In genomic region chr7:48177271-48177670, GRCh38 we compare ENCODE assay signal across 17 cellular contexts. TPM values are rescaled to one million over a fixed set of nuclear protein-coding genes. Genes with fewer than 3 reads are reported as not detected.
DNase-seq lines count a peak whose midpoint lies in the region; ATAC-seq and TF ChIP-seq lines count a peak whose summit lies in the region.
"Had no signal": no experiment of that assay in that cellular context is flagged by ENCODE, and none has a peak within 500 bp of the region (broad histone marks: within the 10 kb centered on the region; RNA-seq: fewer than 3 reads in every experiment).

No MANE protein-coding gene starts in this region.

- no peak overlapping the region for H3K4ac ChIP-seq in IMR-90 (ENCODE audit: low read depth, low read length)

- dilution Hi-C loops in IMR-90 (cut with HindIII; ENCODE audit: low sequenced_read_pairs, unreplicated experiment): no loop called here

- H3K27me3 ChIP-seq in IMR-90 (ENCODE audit: control insufficient read depth, insufficient read depth, low read length) (no peaks in the 10 kb centered on the region), NT2/D1 (ENCODE audit: insufficient read depth, insufficient read length) (no peaks in the 10 kb centered on the region), neutrophil (no peaks in the 10 kb centered on the region), thyroid gland (no peaks in the 10 kb centered on the region)

- no peak overlapping the region for H2BK15ac ChIP-seq in IMR-90 (ENCODE audit: low read depth, low read length)

- no peak for ATAC-seq in IMR-90 (ENCODE audit: low read depth)
- ATAC-seq in HG03442 (IDR thresholded peaks at IDR 0.05; ENCODE audit: unreplicated experiment): no peak
- ATAC-seq: HCT116 had no signal

- H4K20me1 ChIP-seq in IMR-90 (ENCODE audit: insufficient read depth, low read length): no peaks in the 10 kb centered on the region

- no peaks in the 10 kb centered on the region for H3K79me1 ChIP-seq in IMR-90 (ENCODE audit: low read depth in 1 of 2, low read length in 2 of 2)

- in situ Hi-C loops in IMR-90 (cut with MboI; ENCODE audit: low sequenced_read_pairs): no loop called here

- H3K36me3 ChIP-seq in IMR-90 (ENCODE audit: control insufficient read depth, insufficient read depth, low read length) (no peaks in the 10 kb centered on the region), NT2/D1 (ENCODE audit: insufficient read depth, insufficient read length, low read length) (no peaks in the 10 kb centered on the region), neutrophil (peaks cover 24% of the 10 kb centered on the region), thyroid gland (no peaks in the 10 kb centered on the region)

- no peak overlapping the region for H2AK5ac ChIP-seq in IMR-90 (ENCODE audit: low read depth, low read length)

- peaks cover 4% of the 10 kb centered on the region; the same call in 1 of the 2 replicates for H3K4me1 ChIP-seq in IMR-90 (ENCODE audit: control insufficient read depth, insufficient read depth, low read length)
- peaks cover 4% of the 10 kb centered on the region for H3K4me1 ChIP-seq in NT2/D1 (ENCODE audit: insufficient read depth, insufficient read length)
- H3K4me1 ChIP-seq in neutrophil (ENCODE audit: control insufficient read depth in 1 of 2, insufficient read depth in 1 of 2, low read depth in 1 of 2, low read length in 1 of 2): peaks cover 32 to 36% of the 10 kb centered on the region in 2 experiments
- peaks cover 0 to 3% of the 10 kb centered on the region in 2 donors for H3K4me1 ChIP-seq in thyroid gland

- POLR2A ChIA-PET in IMR-90 (lab: Charles Lee; ENCODE audit: unreplicated experiment): no interaction called here

- H4K8ac ChIP-seq in IMR-90 (ENCODE audit: low read depth in 2 of 2, low read length in 2 of 2): no peak overlapping the region

- H3K27ac ChIP-seq in IMR-90 (ENCODE audit: insufficient read depth, low read length): no peak overlapping the region
- peak overlapping the region; percentile 5 for H3K27ac ChIP-seq in neutrophil
- H3K27ac ChIP-seq in thyroid gland: no peak overlapping the region

- H3K9me3 ChIP-seq in IMR-90 (ENCODE audit: control insufficient read depth, insufficient read depth, low read length): no peaks in the 10 kb centered on the region
- no peaks in the 10 kb centered on the region for H3K9me3 ChIP-seq in NT2/D1 (ENCODE audit: insufficient read depth, low read length)
- H3K9me3 ChIP-seq in neutrophil: no peaks in the 10 kb centered on the region
- no peaks in the 10 kb centered on the region for H3K9me3 ChIP-seq in thyroid gland

- no peak for TF ChIP-seq RAD21 in IMR-90 (IDR thresholded peaks at IDR 0.05; ENCODE audit: low read length)

- no peak overlapping the region for H3K4me2 ChIP-seq in IMR-90 (ENCODE audit: low read depth, low read length)

- H2BK20ac ChIP-seq in IMR-90 (ENCODE audit: low read depth, low read length): no peak overlapping the region

- no peak overlapping the region for H3K18ac ChIP-seq in IMR-90 (ENCODE audit: low read depth, low read length)

- H3K14ac ChIP-seq in IMR-90 (replicated peaks; ENCODE audit: low read depth, low read length): no peak overlapping the region

- H3K23ac ChIP-seq in IMR-90 (ENCODE audit: low read depth, low read length): no peak overlapping the region

- no peak overlapping the region for H3K56ac ChIP-seq in IMR-90 (ENCODE audit: extremely low read depth, insufficient read depth, low read length)

- H2AK9ac ChIP-seq in IMR-90 (replicated peaks; ENCODE audit: low read depth, low read length, poor library complexity): peak overlapping the region; percentile 32

- H4K91ac ChIP-seq in IMR-90 (ENCODE audit: insufficient read depth, low read depth, low read length): no peak overlapping the region

- H2BK120ac ChIP-seq in IMR-90 (ENCODE audit: low read depth, low read length): no peak overlapping the region

- WGBS in IMR-90 (ENCODE audit: extremely low coverage in 2 of 2, insufficient read length in 1 of 2), 2 experiments: 83% methylated on average over 3 of the region's 11 CpGs; no CpG with 5 or more reads in 1 of the 2 experiments
- 56 to 70% methylated on average over 11 of the region's 11 CpGs for WGBS in thyroid gland, 2 donors

- no peak for TF ChIP-seq POLR2A in IMR-90 (IDR thresholded peaks at IDR 0.05; ENCODE audit: low read depth, low read length)
- TF ChIP-seq POLR2A in thyroid gland (IDR thresholded peaks at IDR 0.05): no peak

- CTCF ChIA-PET in IMR-90 (lab: Yijun Ruan, JAX): no interaction called here

- intact Hi-C loops in IMR-90 (cut with micrococcal nuclease): no loop called here
- intact Hi-C loops in thyroid gland (cut with DNase I): no loop called here

- H3K9me1 ChIP-seq in IMR-90 (ENCODE audit: insufficient read depth, low read length): peaks cover 14% of the 10 kb centered on the region

- DNase-seq in IMR-90 (no peak), NT2/D1 (ENCODE audit: low read depth, low spot score) (no peak), thyroid gland (peak; percentile 12 to 17), SK-N-DZ (ENCODE audit: low spot score) (no peak), NCI-H345 (lab: John Stamatoyannopoulos, UW) (no peak), NCI-H1105 (lab: John Stamatoyannopoulos, UW) (no peak)
- DNase-seq: C1 segment of cervical spinal cord; Calu3; CD4-positive, alpha-beta memory T cell; COR-L47; DMS53; DMS79 treated with DMSO at 0.1 percent for 48 hours; GF-D8; H9 had no signal

- H3K4me3 ChIP-seq in IMR-90 (ENCODE audit: insufficient read depth, low read depth, low read length) (no peak overlapping the region), NT2/D1 (ENCODE audit: insufficient read length, low read depth) (no peak overlapping the region), neutrophil (ENCODE audit: low read depth in 1 of 2, low read length in 1 of 2) (no peak overlapping the region), thyroid gland (replicated peaks in 1 of 3) (no peak overlapping the region)

- H4K5ac ChIP-seq in IMR-90 (ENCODE audit: low read depth, low read length): no peak overlapping the region

- no peak for TF ChIP-seq CTCF in IMR-90 (conservative IDR thresholded peaks at IDR 0.05; ENCODE audit: low read depth, low read length)
- no peak for TF ChIP-seq CTCF in neutrophil (IDR thresholded peaks at IDR 0.05)
- no peak for TF ChIP-seq CTCF in thyroid gland (IDR thresholded peaks at IDR 0.05)

- H3K9ac ChIP-seq in IMR-90 (ENCODE audit: low read depth, low read length) (no peak overlapping the region), NT2/D1 (ENCODE audit: insufficient read length, low read depth) (peak overlapping the region; percentile 43)

- H2BK5ac ChIP-seq in IMR-90 (ENCODE audit: low read depth, low read length, poor library complexity, severe bottlenecking): no peak overlapping the region

- BruUV-seq in IMR-90 (replicated peaks; lab: Mats Ljungman, UMichigan): no TSS peak

- peak overlapping the region; percentile 13 for H2AFZ ChIP-seq in IMR-90 (replicated peaks; ENCODE audit: low read length, poor library complexity)

TF ChIP-seq in IMR-90, 13 proteins besides CTCF, POLR2A, EP300 and RAD21:
- TF ChIP-seq CHD1 (IDR thresholded peaks at IDR 0.05; ENCODE audit: low read depth, low read length) (no peak), MAFK (IDR thresholded peaks at IDR 0.05; ENCODE audit: low read depth, low read length) (no peak), NFE2L2 (IDR thresholded peaks at IDR 0.05; ENCODE audit: low read depth, low read length) (no peak), SMC3 (IDR thresholded peaks at IDR 0.05; ENCODE audit: low read depth, low read length) (no peak), CEBPB (IDR thresholded peaks at IDR 0.05; ENCODE audit: low read depth, low read length) (no peak), BHLHE40 (IDR thresholded peaks at IDR 0.05; ENCODE audit: low read depth, low read length) (no peak), MXI1 (IDR thresholded peaks at IDR 0.05; ENCODE audit: borderline replicate concordance, low read depth, low read length) (no peak), RCOR1 (IDR thresholded peaks at IDR 0.05; ENCODE audit: insufficient replicate concordance, low read length) (no peak)
- TF ChIP-seq, protein P1, sequence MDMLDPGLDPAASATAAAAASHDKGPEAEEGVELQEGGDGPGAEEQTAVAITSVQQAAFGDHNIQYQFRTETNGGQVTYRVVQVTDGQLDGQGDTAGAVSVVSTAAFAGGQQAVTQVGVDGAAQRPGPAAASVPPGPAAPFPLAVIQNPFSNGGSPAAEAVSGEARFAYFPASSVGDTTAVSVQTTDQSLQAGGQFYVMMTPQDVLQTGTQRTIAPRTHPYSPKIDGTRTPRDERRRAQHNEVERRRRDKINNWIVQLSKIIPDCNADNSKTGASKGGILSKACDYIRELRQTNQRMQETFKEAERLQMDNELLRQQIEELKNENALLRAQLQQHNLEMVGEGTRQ (IDR thresholded peaks at IDR 0.05; ENCODE audit: low read depth, low read length): no peak
- TF ChIP-seq, protein P2, sequence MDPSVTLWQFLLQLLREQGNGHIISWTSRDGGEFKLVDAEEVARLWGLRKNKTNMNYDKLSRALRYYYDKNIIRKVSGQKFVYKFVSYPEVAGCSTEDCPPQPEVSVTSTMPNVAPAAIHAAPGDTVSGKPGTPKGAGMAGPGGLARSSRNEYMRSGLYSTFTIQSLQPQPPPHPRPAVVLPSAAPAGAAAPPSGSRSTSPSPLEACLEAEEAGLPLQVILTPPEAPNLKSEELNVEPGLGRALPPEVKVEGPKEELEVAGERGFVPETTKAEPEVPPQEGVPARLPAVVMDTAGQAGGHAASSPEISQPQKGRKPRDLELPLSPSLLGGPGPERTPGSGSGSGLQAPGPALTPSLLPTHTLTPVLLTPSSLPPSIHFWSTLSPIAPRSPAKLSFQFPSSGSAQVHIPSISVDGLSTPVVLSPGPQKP (IDR thresholded peaks at IDR 0.05; ENCODE audit: borderline replicate concordance, low read depth, low read length): no peak

RNA-seq across cellular contexts. Expression of gene ABCA13, which starts 6.0 kb away (rescaled TPM):
- total RNA-seq in IMR-90 (2012; rRNA removed) (under 0.01 TPM in 2 replicates), thyroid gland (10 to 100 TPM in 3 of 4 donors, 1 to 10 TPM in 1; 7.6 to 13.3 (median 11.7) TPM)
- polyA plus RNA-seq in IMR-90 (2012; rRNA removed): 0.04 and 0.07 TPM in 2 replicates
- 0.01 and 0.02 TPM in 2 replicates for polyA plus RNA-seq in IMR-90 (2012; cell fraction: cytosol; rRNA removed)
- polyA plus RNA-seq in IMR-90 (2012; cell fraction: nucleus; rRNA removed; ENCODE audit: low replicate concordance): 0.01 and 0.06 TPM in 2 replicates
- 0.05 TPM in 1 of 2 replicates, not detected in the other for polyA plus RNA-seq in SK-N-DZ (2014; cell fraction: cytosol; rRNA removed)
- not detected in 2 replicates for polyA plus RNA-seq in SK-N-DZ (2014; cell fraction: nucleus; rRNA removed)
- total RNA-seq: CD4-positive, alpha-beta memory T cell had no signal
- polyA plus RNA-seq: CD4-positive, alpha-beta memory T cell had no signal

Comparison
In these comparisons a context has a peak if more than half of its experiments do, and no peak if none do; other contexts are left out.
1. DNase-seq: peak in thyroid gland (2 of 2); none in IMR-90 (single experiment), NT2/D1 (single experiment), SK-N-DZ (single experiment), NCI-H345 (single experiment) and NCI-H1105 (single experiment).